33 cellular contexts compared by ENCODE assay signal in genomic region chr11:126742582-126742981, GRCh38.
"Had no signal": no experiment of that assay in that cellular context is flagged by ENCODE, and none has a peak within 500 bp of the region (broad histone marks: within the 10 kb centered on the region; RNA-seq: fewer than 3 reads in every experiment).

No MANE protein-coding gene starts in this region.

- H3K4me3 ChIP-seq: K562, MG63, SJCRH30, SK-N-MC had no signal

- FAIRE-seq: K562 had no signal

- H3K9me3 ChIP-seq: MG63, SJCRH30 had no signal

- H3K36me3 ChIP-seq: brain microvascular endothelial cell, MG63, SJCRH30 had no signal

- H3K9me3 Mint-ChIP-seq: activated CD4-positive, alpha-beta memory T cell treated with anti-CD3 and anti-CD28 coated beads for 36 hours; activated naive CD8-positive, alpha-beta T cell treated with anti-CD3 and anti-CD28 coated beads for 36 hours; activated T-cell treated with anti-CD3 and anti-CD28 coated beads, Interleukin-2, amount 50 U/mL, for 4 hours; activated T-helper 1 cell treated with anti-CD3 and anti-CD28 coated beads, Interleukin-12 subunit alpha, Interleukin-12 subunit beta, Interleukin-2, Interleukin-4 antibody, amounts not matched to agents 30 ng/mL and 10 ng/mL and 1 ng/mL, durations not matched to agents 14 hours and 24 hours and 36 hours; central memory CD8-positive, alpha-beta T cell; T-helper 2 cell treated with Interferon-gamma antibody and Interleukin-4, amounts not matched to agents 5 μg/mL and 100 μg/mL, for 36 hours; WTC11 had no signal

- H3K36me3 Mint-ChIP-seq: activated CD4-positive, alpha-beta memory T cell treated with anti-CD3 and anti-CD28 coated beads for 36 hours; activated naive CD8-positive, alpha-beta T cell treated with anti-CD3 and anti-CD28 coated beads for 36 hours; WTC11 had no signal

- H3K27me3 Mint-ChIP-seq: activated CD4-positive, alpha-beta memory T cell treated with anti-CD3 and anti-CD28 coated beads for 36 hours; activated naive CD8-positive, alpha-beta T cell treated with anti-CD3 and anti-CD28 coated beads for 36 hours had no signal

- H3K27ac Mint-ChIP-seq: activated CD4-positive, alpha-beta memory T cell treated with anti-CD3 and anti-CD28 coated beads for 36 hours; activated CD4-positive, alpha-beta T cell treated with anti-CD3 and anti-CD28 coated beads for 36 hours; activated naive CD8-positive, alpha-beta T cell treated with anti-CD3 and anti-CD28 coated beads for 36 hours; activated T-helper 1 cell treated with anti-CD3 and anti-CD28 coated beads, Interleukin-12 subunit alpha, Interleukin-12 subunit beta, Interleukin-2, Interleukin-4 antibody, amounts not matched to agents 30 ng/mL and 10 ng/mL and 1 ng/mL, durations not matched to agents 14 hours and 24 hours and 36 hours; T-helper 2 cell treated with Interferon-gamma antibody and Interleukin-4, amounts not matched to agents 5 μg/mL and 100 μg/mL, for 36 hours; WTC11 had no signal

- H3K4me1 ChIP-seq: SJCRH30 had no signal

- H3K27me3 ChIP-seq: brain microvascular endothelial cell, MG63, SJCRH30 had no signal

- ATAC-seq: activated CD4-positive, alpha-beta T cell treated with anti-CD3 and anti-CD28 coated beads for 36 hours; activated CD4-positive, CD25-positive, alpha-beta regulatory T cell treated with anti-CD3 and anti-CD28 coated beads, Interleukin-2, amount 50 U/mL, for 24 hours; activated T-cell treated with anti-CD3 and anti-CD28 coated beads, Interleukin-2, amount 50 U/mL, for 4 hours; K562; WTC11 had no signal

- H3K4me1 Mint-ChIP-seq: activated CD4-positive, alpha-beta T cell treated with anti-CD3 and anti-CD28 coated beads for 36 hours; activated naive CD8-positive, alpha-beta T cell treated with anti-CD3 and anti-CD28 coated beads for 36 hours; central memory CD8-positive, alpha-beta T cell had no signal

- H3K27ac ChIP-seq: brain microvascular endothelial cell, SJCRH30, SK-N-MC had no signal

- DNase-seq: activated CD4-positive, alpha-beta memory T cell treated with anti-CD3 and anti-CD28 coated beads for 36 hours; activated CD4-positive, alpha-beta T cell treated with anti-CD3 and anti-CD28 coated beads for 36 hours; activated CD4-positive, alpha-beta T cell treated with anti-CD3 and anti-CD28 coated beads, Interleukin-2, amount 50 U/mL, for 1 hour; activated CD8-positive, alpha-beta memory T cell treated with anti-CD3 and anti-CD28 coated beads, Interleukin-2, amount 50 U/mL, for 4 hours; activated effector memory CD4-positive, alpha-beta T cell treated with Interleukin-2 at 50 U/mL for 16 hours; activated naive CD4-positive, alpha-beta T cell treated with anti-CD3 and anti-CD28 coated beads, Interleukin-2, amount 50 U/mL, for 16 hours; activated naive CD8-positive, alpha-beta T cell treated with anti-CD3 and anti-CD28 coated beads for 36 hours; activated T-cell treated with anti-CD3 and anti-CD28 coated beads for 4 hours; activated T-cell treated with anti-CD3 and anti-CD28 coated beads, Interleukin-2, amount 50 U/mL, for 4 hours; amniotic stem cell; aorta; brain microvascular endothelial cell; IMR-90; Kasumi-1; MG63; NCI-H1048; NCI-H1105 treated with DMSO at 0.1 percent for 48 hours; NCI-H1436; NCI-H1694; NCI-H1930; NCI-H345; NCI-H524 treated with DMSO at 0.1 percent for 48 hours; NK-92 treated with Interleukin-12 subunit alpha and Interleukin-12 subunit beta, amount 100 ng/mL, for 24 hours; OCI-M1; SHP77; SJCRH30 had no signal

- H3K4me3 Mint-ChIP-seq: activated CD4-positive, alpha-beta memory T cell treated with anti-CD3 and anti-CD28 coated beads for 36 hours; activated CD4-positive, alpha-beta T cell treated with anti-CD3 and anti-CD28 coated beads for 36 hours; activated naive CD8-positive, alpha-beta T cell treated with anti-CD3 and anti-CD28 coated beads for 36 hours; activated T-cell treated with anti-CD3 and anti-CD28 coated beads, Interleukin-2, amount 50 U/mL, for 4 hours; activated T-helper 1 cell treated with anti-CD3 and anti-CD28 coated beads, Interleukin-12 subunit alpha, Interleukin-12 subunit beta, Interleukin-2, Interleukin-4 antibody, amounts not matched to agents 30 ng/mL and 10 ng/mL and 1 ng/mL, durations not matched to agents 14 hours and 24 hours and 36 hours; central memory CD8-positive, alpha-beta T cell; T-helper 2 cell treated with Interferon-gamma antibody and Interleukin-4, amounts not matched to agents 5 μg/mL and 100 μg/mL, for 36 hours; WTC11 had no signal
